In the genomic region with DNA sequence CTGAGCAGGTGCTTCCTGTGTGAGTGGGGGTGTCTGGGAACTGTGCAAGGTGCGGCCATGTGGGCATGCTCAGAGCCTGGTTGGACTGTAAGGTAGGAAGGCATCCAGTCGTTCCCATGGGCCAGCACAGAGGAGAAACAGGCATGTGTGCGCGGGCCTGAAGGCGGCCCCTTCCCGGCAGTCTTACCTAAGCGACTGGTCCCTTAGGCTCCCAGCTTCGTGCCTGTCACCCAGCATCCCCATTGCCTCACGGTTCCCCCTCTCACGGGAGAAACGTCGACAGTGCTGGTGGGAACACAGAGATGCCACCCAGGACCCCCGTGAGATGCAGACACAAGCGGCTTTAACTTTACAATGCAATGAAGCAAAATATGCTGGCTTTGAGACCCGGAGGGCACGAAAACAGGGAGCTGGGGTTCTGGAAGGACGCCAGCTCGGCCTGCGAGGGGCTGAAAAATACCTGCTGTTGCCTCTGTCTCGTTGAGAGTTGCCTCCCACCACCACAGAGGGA, we compare ENCODE assay signal across 10 cellular contexts.
"Had no signal": no experiment of that assay in that cellular context is flagged by ENCODE, and none has a peak within 500 bp of the region (broad histone marks: within the 10 kb centered on the region; RNA-seq: fewer than 3 reads in every experiment).

No MANE protein-coding gene starts in this region.

- H3K36me3 ChIP-seq: esophagus muscularis mucosa, WERI-Rb-1 had no signal

- H3K9me3 ChIP-seq: esophagus muscularis mucosa had no signal

- DNase-seq: activated CD4-positive, alpha-beta T cell treated with anti-CD3 and anti-CD28 coated beads for 36 hours; dorsolateral prefrontal cortex; naive B cell; stimulated activated CD4-positive, alpha-beta T cell treated with anti-CD3 and anti-CD28 coated beads, Interleukin-4, amount 100 ng/mL, for 4 hours; stimulated activated naive CD8-positive, alpha-beta T cell treated with anti-CD3 and anti-CD28 coated beads, Interleukin-15, amount 100 ng/mL, for 72 hours; WERI-Rb-1 had no signal

- H3K4me3 ChIP-seq: dorsolateral prefrontal cortex, lung, SK-N-MC had no signal

- H3K27ac ChIP-seq: esophagus muscularis mucosa, SK-N-MC, WERI-Rb-1 had no signal

- ATAC-seq: activated CD4-positive, alpha-beta T cell treated with anti-CD3 and anti-CD28 coated beads for 36 hours; stimulated activated naive CD8-positive, alpha-beta T cell treated with anti-CD3 and anti-CD28 coated beads, Interleukin-15, amount 100 ng/mL, for 72 hours; T-cell had no signal
